11 cellular contexts compared by ENCODE assay signal in the genomic region with DNA sequence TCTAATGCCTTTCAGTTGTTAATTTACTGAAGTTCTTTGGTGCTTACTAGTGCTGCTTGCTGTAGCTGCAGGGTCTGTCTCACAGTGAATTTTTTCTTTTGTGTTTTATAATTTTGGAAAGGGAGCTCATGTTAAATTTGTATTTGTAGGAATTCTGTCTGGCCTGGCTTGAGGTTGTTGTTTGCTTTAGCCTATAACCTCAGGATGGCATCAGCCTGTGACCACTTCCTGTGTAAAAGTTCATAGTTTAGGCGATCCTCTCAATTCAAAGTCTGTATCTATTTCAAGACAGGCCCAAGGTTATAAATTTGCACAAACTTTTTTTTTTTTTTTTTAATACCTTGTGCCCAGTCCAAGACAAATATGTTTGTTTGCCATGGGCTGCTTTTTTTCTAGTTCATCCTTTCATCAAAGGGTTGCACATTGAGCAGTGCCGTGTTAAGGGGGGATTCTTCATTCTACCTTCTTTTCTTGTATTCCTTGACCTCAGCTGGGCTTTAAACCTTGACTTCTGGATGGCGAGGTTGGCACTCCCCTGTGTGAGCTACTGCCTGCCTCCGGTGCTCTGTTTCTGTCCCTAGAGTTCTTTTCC. TPM values are rescaled to one million over a fixed set of nuclear protein-coding genes. Genes with fewer than 3 reads are reported as not detected.
A peak's percentile ranks its signal among the peaks of the same experiment; 100 is the strongest.
DNase-seq lines count a peak whose midpoint lies in the region; ATAC-seq and TF ChIP-seq lines count a peak whose summit lies in the region.
"Had no signal": no experiment of that assay in that cellular context is flagged by ENCODE, and none has a peak within 500 bp of the region (broad histone marks: within the 10 kb centered on the region; RNA-seq: fewer than 3 reads in every experiment).

No MANE protein-coding gene starts in this region.

- H3K4me1 Mint-ChIP-seq in activated CD8-positive, alpha-beta T cell treated with anti-CD3 and anti-CD28 coated beads for 36 hours (ENCODE audit: low read depth), result peaks cover 42% of the 10 kb centered on the region

- intact Hi-C loops in A673 (cut with micrococcal nuclease; ENCODE audit: unreplicated experiment) (no loop called here), right cardiac atrium (cut with DNase I) (no loop called here)
- intact Hi-C loops in activated CD8-positive, alpha-beta T cell treated with anti-CD3 and anti-CD28 coated beads for 36 hours (cut with micrococcal nuclease), result no loop called here

- H3K4me1 ChIP-seq in A673 (ENCODE audit: insufficient read depth, low read length, poor library complexity, severe bottlenecking) (peaks cover 10% of the 10 kb centered on the region), right cardiac atrium (ENCODE audit: control insufficient read depth, insufficient read depth, low read length) (no peaks in the 10 kb centered on the region)

- H3K27me3 ChIP-seq in A673 (replicated peaks; ENCODE audit: insufficient read depth, low read depth, low read length, poor library complexity), result no peaks in the 10 kb centered on the region
- H3K27me3 ChIP-seq in right cardiac atrium (ENCODE audit: control insufficient read depth, insufficient read depth), result no peaks in the 10 kb centered on the region
- H3K27me3 ChIP-seq: thyroid gland had no signal

- H3K4me3 ChIP-seq in A673 (ENCODE audit: low read depth, low read length, poor library complexity, severe bottlenecking), result no peak overlapping the region
- H3K4me3 ChIP-seq in right cardiac atrium (ENCODE audit: low read length), result no peak overlapping the region
- H3K4me3 ChIP-seq: thyroid gland had no signal

- H3K9me3 Mint-ChIP-seq in activated CD8-positive, alpha-beta T cell treated with anti-CD3 and anti-CD28 coated beads for 36 hours, result no peaks in the 10 kb centered on the region
- H3K9me3 Mint-ChIP-seq: memory B cell had no signal

- H3K9me3 ChIP-seq in A673 (ENCODE audit: low read depth, low read length, poor library complexity, severe bottlenecking) (no peaks in the 10 kb centered on the region), right cardiac atrium (ENCODE audit: control insufficient read depth, low read length) (no peaks in the 10 kb centered on the region)
- H3K9me3 ChIP-seq: thyroid gland had no signal

- H3K36me3 Mint-ChIP-seq in activated CD8-positive, alpha-beta T cell treated with anti-CD3 and anti-CD28 coated beads for 36 hours (ENCODE audit: low read depth), result peaks cover 28% of the 10 kb centered on the region

- POLR2A ChIA-PET in A673 (lab: Charles Lee; ENCODE audit: low non-redundant PET), result no interaction called here
- POLR2A ChIA-PET in activated CD8-positive, alpha-beta T cell treated with anti-CD3 and anti-CD28 coated beads for 36 hours (lab: Charles Lee), result interaction anchor here (1.4 to 1.5 kb wide), 2 partner anchors 10 to 76 kb away, joined by 3 to 8 read pairs; a partner anchor contains a TSS

- peak overlapping the region; percentile 29 for H3K4me3 Mint-ChIP-seq in activated CD8-positive, alpha-beta T cell treated with anti-CD3 and anti-CD28 coated beads for 36 hours
- H3K4me3 Mint-ChIP-seq: memory B cell had no signal

- no peak for TF ChIP-seq CTCF in A673 (conservative IDR thresholded peaks at IDR 0.05; ENCODE audit: low read depth, low read length)
- no peak for TF ChIP-seq CTCF in activated CD8-positive, alpha-beta T cell treated with anti-CD3 and anti-CD28 coated beads for 36 hours (IDR thresholded peaks at IDR 0.05)

- no peak for DNase-seq in A673 (ENCODE audit: low spot score)
- peak; percentile 52 for DNase-seq in HCEC 1CT
- DNase-seq in activated CD8-positive, alpha-beta T cell treated with anti-CD3 and anti-CD28 coated beads for 36 hours, result no peak
- DNase-seq in iPS-NIHi11 (ENCODE audit: low spot score), result peak; percentile 38
- DNase-seq in right cardiac atrium, result no peak
- no peak for DNase-seq in islet precursor cell
- DNase-seq: NCI-H524 treated with DMSO at 0.1 percent for 48 hours, thyroid gland had no signal

- CTCF ChIA-PET in A673 (lab: Charles Lee), result no interaction called here
- CTCF ChIA-PET in activated CD8-positive, alpha-beta T cell treated with anti-CD3 and anti-CD28 coated beads for 36 hours (lab: Charles Lee), result interaction anchor here (0.6 to 1.4 kb wide), 7 partner anchors 8 to 74 kb away, joined by 3 to 4 read pairs (median 3); no protein-coding TSS in a partner anchor

- peaks cover 6% of the 10 kb centered on the region for H3K36me3 ChIP-seq in A673 (ENCODE audit: insufficient read depth, low read length, poor library complexity, severe bottlenecking)

- 59% methylated on average over 4 of the region's 4 CpGs for WGBS in right cardiac atrium

- H3K27ac ChIP-seq in A673 (ENCODE audit: low read depth, low read length, poor library complexity, severe bottlenecking), result peak overlapping the region; percentile 0
- no peak overlapping the region for H3K27ac ChIP-seq in right cardiac atrium (ENCODE audit: low read length)

- peak; percentile 66 for ATAC-seq in activated CD8-positive, alpha-beta T cell treated with anti-CD3 and anti-CD28 coated beads for 36 hours
- no peak for ATAC-seq in right cardiac atrium
- no peak for ATAC-seq in GM18909 (IDR thresholded peaks at IDR 0.05; ENCODE audit: poor library complexity, unreplicated experiment)
- no peak for ATAC-seq in HG03139 (IDR thresholded peaks at IDR 0.05; ENCODE audit: unreplicated experiment)

- BruUV-seq in A673 (replicated peaks; lab: Mats Ljungman, UMichigan), result no TSS peak

- peak overlapping the region; percentile 87 for H3K27ac Mint-ChIP-seq in activated CD8-positive, alpha-beta T cell treated with anti-CD3 and anti-CD28 coated beads for 36 hours
- H3K27ac Mint-ChIP-seq: memory B cell had no signal

- no peaks in the 10 kb centered on the region for H3K27me3 Mint-ChIP-seq in activated CD8-positive, alpha-beta T cell treated with anti-CD3 and anti-CD28 coated beads for 36 hours
- H3K27me3 Mint-ChIP-seq: memory B cell had no signal

RNA-seq across cellular contexts. Expression of a gene that starts 7.3 kb away (rescaled TPM):
- 11.4 and 15.0 TPM in 2 replicates for total RNA-seq in A673 (2021)
- total RNA-seq in activated CD8-positive, alpha-beta T cell treated with anti-CD3 and anti-CD28 coated beads for 36 hours, result 1 to 10 TPM; 8.8 to 9.0 TPM
- 10 to 100 TPM in 1 of 4 donors, 1 to 10 TPM in 3; 8.0 to 11.5 (median 8.6) TPM for total RNA-seq in right cardiac atrium
- polyA plus RNA-seq in right cardiac atrium, result 6.8 TPM

RNA-seq across cellular contexts. Expression of a gene that starts 42.9 kb away (rescaled TPM):
- total RNA-seq in A673 (2021), result 30.8 and 37.4 TPM in 2 replicates
- total RNA-seq in activated CD8-positive, alpha-beta T cell treated with anti-CD3 and anti-CD28 coated beads for 36 hours, result 1 to 10 TPM; 8.4 to 9.5 TPM
- 10 to 100 TPM in 2 of 4 donors, 1 to 10 TPM in 2; 9.3 to 11.4 (median 10.1) TPM for total RNA-seq in right cardiac atrium
- polyA plus RNA-seq in right cardiac atrium, result 13.1 TPM

Comparison
In these comparisons a context has a peak if more than half of its experiments do, and no peak if none do; other contexts are left out.
1. DNase-seq: peak in HCEC 1CT (single experiment) and iPS-NIHi11 (single experiment); none in A673 (single experiment), activated CD8-positive, alpha-beta T cell treated with anti-CD3 and anti-CD28 coated beads for 36 hours (single experiment), right cardiac atrium (0 of 3) and islet precursor cell (single experiment).